6 cellular contexts compared by ENCODE assay signal in genomic region chr14:69234106-69234505, GRCh38. TPM values are rescaled to one million over a fixed set of nuclear protein-coding genes. Genes with fewer than 3 reads are reported as not detected.
"Had no signal": no experiment of that assay in that cellular context is flagged by ENCODE, and none has a peak within 500 bp of the region (broad histone marks: within the 10 kb centered on the region; RNA-seq: fewer than 3 reads in every experiment).

No MANE protein-coding gene starts in this region.

- H3K4me3 ChIP-seq: GM23338, K562 had no signal

- DNase-seq: H9, HCEC 1CT, IMR-90 had no signal

- ATAC-seq: GM23338, K562 had no signal

RNA-seq across cellular contexts. Expression of gene GALNT16, which starts 25.9 kb away (rescaled TPM):
- total RNA-seq: HT-29, K562 had no signal
- polyA plus RNA-seq: K562 had no signal
